9 cellular contexts compared by ENCODE assay signal in the genomic region with DNA sequence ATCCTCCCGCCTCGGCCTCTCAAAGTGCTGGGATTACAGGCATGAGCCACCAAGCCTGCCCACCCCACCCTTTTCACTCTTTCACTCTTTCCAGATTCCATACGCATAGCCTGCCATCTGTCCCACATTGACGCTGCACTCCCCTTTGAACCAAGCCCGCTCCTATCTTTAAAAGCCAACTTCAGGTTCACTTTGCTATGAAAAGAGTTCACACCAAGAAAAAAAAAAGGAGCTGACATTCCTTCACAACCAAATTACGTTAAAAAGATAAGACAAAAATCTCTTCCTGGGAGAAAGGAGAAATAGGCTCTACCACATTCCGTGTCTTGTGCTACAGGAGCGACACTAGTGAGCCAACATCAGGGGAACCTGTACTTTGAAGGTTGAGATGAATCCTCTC. TPM values are rescaled to one million over a fixed set of nuclear protein-coding genes. Genes with fewer than 3 reads are reported as not detected.
"Had no signal": no experiment of that assay in that cellular context is flagged by ENCODE, and none has a peak within 500 bp of the region (broad histone marks: within the 10 kb centered on the region; RNA-seq: fewer than 3 reads in every experiment).

No MANE protein-coding gene starts in this region.

- H3K27ac Mint-ChIP-seq: GM23338, H9, HFFc6 had no signal

- H3K36me3 ChIP-seq: HAP-1 had no signal

- H3K4me1 ChIP-seq: HAP-1 had no signal

- ATAC-seq: GM23338, HCT116 had no signal

- H3K27ac ChIP-seq: GM23248 had no signal

- H3K4me2 ChIP-seq: GM23338 had no signal

- H2AFZ ChIP-seq: GM23248 had no signal

- H3K9ac ChIP-seq: GM23248 had no signal

- H3K9me3 Mint-ChIP-seq: GM23338, H9, HFFc6 had no signal

- DNase-seq: GM23248, GOT3, H7, H9, HCEC 1CT, HFFc6 had no signal

- H3K9me3 ChIP-seq: HAP-1 had no signal

- H3K4me1 Mint-ChIP-seq: GM23338 had no signal

- H3K4me3 ChIP-seq: GM23248, GM23338, HAP-1 had no signal

- H3K4me3 Mint-ChIP-seq: GM23338, H9, HFFc6 had no signal

RNA-seq across cellular contexts. Expression of a gene that starts 41.5 kb away (rescaled TPM):
- polyA plus RNA-seq: GM23248, GM23338 had no signal
